ENCODE assay signal across 22 cellular contexts in genomic region chr1:150473659-150474058, GRCh38. TPM values are rescaled to one million over a fixed set of nuclear protein-coding genes. Genes with fewer than 3 reads are reported as not detected.
DNase-seq lines count a peak whose midpoint lies in the region; ATAC-seq and TF ChIP-seq lines count a peak whose summit lies in the region.
"Had no signal": no experiment of that assay in that cellular context is flagged by ENCODE, and none has a peak within 500 bp of the region (broad histone marks: within the 10 kb centered on the region; RNA-seq: fewer than 3 reads in every experiment).

No MANE protein-coding gene starts in this region.

- H3K27me3 ChIP-seq in skeletal muscle tissue (ENCODE audit: control insufficient read depth in 3 of 3, insufficient read depth in 3 of 3, low read length in 3 of 3) (no peaks in the 10 kb centered on the region), foreskin keratinocyte (no peaks in the 10 kb centered on the region)
- H3K27me3 ChIP-seq in CD8-positive, alpha-beta memory T cell (ENCODE audit: insufficient read depth, low read length, poor library complexity, severe bottlenecking): no peaks in the 10 kb centered on the region
- H3K27me3 ChIP-seq: esophagus squamous epithelium had no signal

- peak overlapping the region in 2 of 3 donors; percentile 42 to 73 for H3K9ac ChIP-seq in skeletal muscle tissue (ENCODE audit: low read depth in 1 of 3, low read length in 3 of 3)
- H3K9ac ChIP-seq: GM23248, SK-N-SH had no signal

- peak overlapping the region; percentile 53 for H3K27ac Mint-ChIP-seq in endothelial cell (ENCODE audit: unreplicated experiment)
- peak overlapping the region in 3 of 8 donors; percentile 6 to 58 (median 12) for H3K27ac Mint-ChIP-seq in CD8-positive, alpha-beta memory T cell

- H3K27ac ChIP-seq in skeletal muscle tissue (ENCODE audit: low read depth, low read length) (peak overlapping the region; percentile 69), foreskin keratinocyte (no peak overlapping the region)
- H3K27ac ChIP-seq in CD8-positive, alpha-beta memory T cell (ENCODE audit: low read depth, low read length): no peak overlapping the region
- H3K27ac ChIP-seq: GM23248, thoracic aorta had no signal

- H3K36me3 ChIP-seq in skeletal muscle tissue (ENCODE audit: control insufficient read depth in 3 of 3, insufficient read depth in 3 of 3, low read length in 3 of 3): peaks cover 21 to 30% (median 25%) of the 10 kb centered on the region in 3 donors
- H3K36me3 ChIP-seq in CD8-positive, alpha-beta memory T cell (ENCODE audit: insufficient read depth, low read length): peaks cover 28% of the 10 kb centered on the region

- CTCF ChIA-PET in CD8-positive, alpha-beta memory T cell (lab: Charles Lee): no interaction called here

- H3K4me3 ChIP-seq in skeletal muscle tissue (ENCODE audit: low read length in 3 of 3): peak overlapping the region in 1 of 3 donors; percentile 9
- H3K4me3 ChIP-seq in CD8-positive, alpha-beta memory T cell (ENCODE audit: low read length): no peak overlapping the region
- H3K4me3 ChIP-seq: esophagus squamous epithelium, GM23248, thoracic aorta had no signal

- peaks cover 20% of the 10 kb centered on the region for H3K4me1 Mint-ChIP-seq in endothelial cell (ENCODE audit: unreplicated experiment)
- peaks cover 0 to 4% (median 0%) of the 10 kb centered on the region in 3 donors for H3K4me1 Mint-ChIP-seq in CD8-positive, alpha-beta memory T cell

- H3K4me3 Mint-ChIP-seq in endothelial cell (ENCODE audit: unreplicated experiment): no peak overlapping the region
- no peak overlapping the region for H3K4me3 Mint-ChIP-seq in CD8-positive, alpha-beta memory T cell

- peaks cover 39 to 53% (median 43%) of the 10 kb centered on the region in 3 donors for H3K4me1 ChIP-seq in skeletal muscle tissue (ENCODE audit: control insufficient read depth in 3 of 3, insufficient read depth in 3 of 3, low read length in 3 of 3)
- H3K4me1 ChIP-seq in CD8-positive, alpha-beta memory T cell (ENCODE audit: insufficient read depth, low read length): no peaks in the 10 kb centered on the region
- H3K4me1 ChIP-seq in foreskin keratinocyte: peaks cover 23% of the 10 kb centered on the region

- no peaks in the 10 kb centered on the region for H3K9me3 Mint-ChIP-seq in endothelial cell (ENCODE audit: unreplicated experiment)
- H3K9me3 Mint-ChIP-seq in CD8-positive, alpha-beta memory T cell: no peaks in the 10 kb centered on the region
- H3K9me3 Mint-ChIP-seq: activated naive CD4-positive, alpha-beta T cell treated with anti-CD3 and anti-CD28 coated beads, Interleukin-2, amount 50 U/mL, for 72 hours had no signal

- TF ChIP-seq CTCF in endothelial cell (IDR thresholded peaks at IDR 0.05; ENCODE audit: unreplicated experiment) (no peak), foreskin keratinocyte (conservative IDR thresholded peaks at IDR 0.05) (no peak)

- POLR2A ChIA-PET in CD8-positive, alpha-beta memory T cell (lab: Charles Lee): no interaction called here

- ATAC-seq in left lobe of liver (peak; percentile 89), GM21619 (IDR thresholded peaks at IDR 0.05; ENCODE audit: unreplicated experiment) (no peak), foreskin keratinocyte (no peak), HG03175 (IDR thresholded peaks at IDR 0.05; ENCODE audit: unreplicated experiment) (no peak)
- ATAC-seq: PC-3 had no signal

- peaks cover 6% of the 10 kb centered on the region for H3K27me3 Mint-ChIP-seq in endothelial cell (ENCODE audit: unreplicated experiment)
- H3K27me3 Mint-ChIP-seq in CD8-positive, alpha-beta memory T cell: no peaks in the 10 kb centered on the region

- DNase-seq in NCI-H82 treated with DMSO at 0.1 percent for 48 hours (lab: John Stamatoyannopoulos, UW; ENCODE audit: unreplicated experiment) (peak; percentile 16), endothelial cell (ENCODE audit: low spot score) (no peak), left lobe of liver (ENCODE audit: low spot score) (peak; percentile 83), foreskin keratinocyte (no peak)
- no peak for DNase-seq in CD8-positive, alpha-beta memory T cell
- DNase-seq: activated CD4-positive, alpha-beta T cell treated with anti-CD3 and anti-CD28 coated beads for 48 hours; esophagus squamous epithelium; GM23248; kidney; NCI-H2029; NCI-H526; PC-3; SK-N-SH; small intestine; stimulated activated CD4-positive, alpha-beta T cell treated with anti-CD3 and anti-CD28 coated beads, Interleukin-4, amount 100 ng/mL, for 4 hours; stimulated activated CD8-positive, alpha-beta memory T cell treated with anti-CD3 and anti-CD28 coated beads, Interleukin-4, amount 100 ng/mL, for 48 hours had no signal

- no peaks in the 10 kb centered on the region for H3K9me3 ChIP-seq in skeletal muscle tissue (ENCODE audit: control insufficient read depth in 3 of 3, low read length in 3 of 3)
- no peaks in the 10 kb centered on the region for H3K9me3 ChIP-seq in CD8-positive, alpha-beta memory T cell (ENCODE audit: low read length)
- H3K9me3 ChIP-seq: esophagus squamous epithelium, SK-N-SH, thoracic aorta had no signal

- H3K36me3 Mint-ChIP-seq in endothelial cell (ENCODE audit: low read depth, unreplicated experiment): peaks cover 19% of the 10 kb centered on the region
- H3K36me3 Mint-ChIP-seq in CD8-positive, alpha-beta memory T cell: peaks cover 7 to 50% (median 9%) of the 10 kb centered on the region in 3 donors

RNA-seq across cellular contexts. Expression of gene TARS2, which starts 13.6 kb away (rescaled TPM):
- total RNA-seq in endothelial cell (ENCODE audit: unreplicated experiment) (16.6 TPM), left lobe of liver (22.7 TPM), skeletal muscle tissue (21.4 TPM), foreskin keratinocyte (26.2 and 27.4 TPM in 2 replicates)
- 10 to 100 TPM; 49.7 to 51.2 TPM for total RNA-seq in CD8-positive, alpha-beta memory T cell
- 29.0 TPM for polyA plus RNA-seq in CD8-positive, alpha-beta memory T cell
- 21.0 and 23.6 TPM in 2 replicates for polyA plus RNA-seq in foreskin keratinocyte

RNA-seq across cellular contexts. Expression of gene ECM1, which starts 34.2 kb away (rescaled TPM):
- total RNA-seq in endothelial cell (ENCODE audit: unreplicated experiment): 637 TPM
- total RNA-seq in left lobe of liver: 15.3 TPM
- total RNA-seq in skeletal muscle tissue: 0.52 TPM
- 1 to 10 TPM; 1.3 to 1.5 TPM for total RNA-seq in CD8-positive, alpha-beta memory T cell
- 0.09 TPM for polyA plus RNA-seq in CD8-positive, alpha-beta memory T cell
- 59.5 and 73.1 TPM in 2 replicates for total RNA-seq in foreskin keratinocyte
- 87.6 and 100 TPM in 2 replicates for polyA plus RNA-seq in foreskin keratinocyte

RNA-seq across cellular contexts. Expression of gene FALEC, which starts 41.9 kb away (rescaled TPM):
- 1.2 TPM for total RNA-seq in endothelial cell (ENCODE audit: unreplicated experiment)
- total RNA-seq in left lobe of liver: 0.35 TPM
- not detected for total RNA-seq in skeletal muscle tissue
- total RNA-seq in CD8-positive, alpha-beta memory T cell: not detected
- polyA plus RNA-seq in CD8-positive, alpha-beta memory T cell: not detected
- not detected in 2 replicates for total RNA-seq in foreskin keratinocyte
- polyA plus RNA-seq in foreskin keratinocyte: 0.13 and 0.16 TPM in 2 replicates
- total RNA-seq: GM23248, kidney, omental fat pad, thoracic aorta had no signal

Comparison
In these comparisons a context has a peak if more than half of its experiments do, and no peak if none do; other contexts are left out.
1. DNase-seq: peak in NCI-H82 treated with DMSO at 0.1 percent for 48 hours (single experiment) and left lobe of liver (single experiment); none in endothelial cell (single experiment), CD8-positive, alpha-beta memory T cell (0 of 5) and foreskin keratinocyte (0 of 2).